5 cellular contexts compared by ENCODE assay signal in the genomic region with DNA sequence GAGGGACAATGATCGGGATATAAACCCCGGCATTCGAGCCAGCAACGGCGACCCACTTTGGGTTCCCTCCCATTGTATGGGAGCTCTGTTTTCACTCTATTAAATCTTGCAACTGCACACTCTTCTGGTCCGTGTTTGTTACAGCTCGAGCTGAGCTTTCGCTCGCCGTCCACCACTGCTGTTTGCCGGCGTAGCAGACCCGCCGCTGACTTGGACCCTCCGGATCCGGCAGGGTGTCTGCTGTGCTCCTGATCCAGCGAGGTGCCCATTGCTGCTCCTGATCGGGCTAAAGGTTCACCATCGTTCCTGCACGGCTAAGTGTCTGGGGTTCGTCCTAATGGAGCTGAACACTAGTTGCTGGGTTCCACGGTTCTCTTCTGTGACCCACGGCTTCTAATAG.
DNase-seq lines count a peak whose midpoint lies in the region; ATAC-seq and TF ChIP-seq lines count a peak whose summit lies in the region.
"Not testable (repeated sequence)": the region's sequence is repeated elsewhere in the genome, so short reads cannot be mapped to it uniquely, and the experiment has no call there.

No MANE protein-coding gene starts in this region.

- H3K4me1 Mint-ChIP-seq in chondrocyte (ENCODE audit: low read depth); natural killer cell treated with Interleukin-12 subunit alpha and Interleukin-12 subunit beta and Interleukin-15 and Interleukin-18, amount 100 ng/mL, for 72 hours (ENCODE audit: low read depth in 2 of 2): not testable (repeated sequence)

- TF ChIP-seq CTCF in chondrocyte (IDR thresholded peaks at IDR 0.05); right lobe of liver (IDR thresholded peaks at IDR 0.05); sigmoid colon (IDR thresholded peaks at IDR 0.05): not testable (repeated sequence)

- DNase-seq in chondrocyte (ENCODE audit: low spot score) (peak; percentile 55), cardiac septum (ENCODE audit: low spot score) (peak; percentile 36), right lobe of liver (peak in 2 of 3 donors; percentile 5 to 18), sigmoid colon (peak; percentile 40)
- DNase-seq in natural killer cell treated with Interleukin-12 subunit alpha and Interleukin-12 subunit beta and Interleukin-15 and Interleukin-18, amount 100 ng/mL, for 72 hours (ENCODE audit: low spot score), result peak; percentile 25

- ATAC-seq in right lobe of liver; natural killer cell treated with Interleukin-12 subunit alpha and Interleukin-12 subunit beta and Interleukin-15 and Interleukin-18, amount 100 ng/mL, for 72 hours: not testable (repeated sequence)

- H3K9me3 Mint-ChIP-seq in chondrocyte (ENCODE audit: low read depth), result peaks cover 44% of the 10 kb centered on the region
- H3K9me3 Mint-ChIP-seq in natural killer cell treated with Interleukin-12 subunit alpha and Interleukin-12 subunit beta and Interleukin-15 and Interleukin-18, amount 100 ng/mL, for 72 hours, result not testable (repeated sequence)

- 84% methylated on average over 16 of the region's 23 CpGs for WGBS in right lobe of liver (ENCODE audit: insufficient coverage, low coverage, low lambda C conversion rate, missing lambda C conversion rate)
- 87% methylated on average over 23 of the region's 23 CpGs for WGBS in sigmoid colon, 2 donors

- not testable (repeated sequence) for H3K36me3 Mint-ChIP-seq in chondrocyte (ENCODE audit: low read depth); natural killer cell treated with Interleukin-12 subunit alpha and Interleukin-12 subunit beta and Interleukin-15 and Interleukin-18, amount 100 ng/mL, for 72 hours

- not testable (repeated sequence) for H3K36me3 ChIP-seq in right lobe of liver, sigmoid colon

- H3K4me1 ChIP-seq in right lobe of liver, sigmoid colon: not testable (repeated sequence)

- H3K27me3 Mint-ChIP-seq in chondrocyte (ENCODE audit: low read depth); natural killer cell treated with Interleukin-12 subunit alpha and Interleukin-12 subunit beta and Interleukin-15 and Interleukin-18, amount 100 ng/mL, for 72 hours: not testable (repeated sequence)

- H3K4me3 Mint-ChIP-seq in chondrocyte (ENCODE audit: unreplicated experiment); natural killer cell treated with Interleukin-12 subunit alpha and Interleukin-12 subunit beta and Interleukin-15 and Interleukin-18, amount 100 ng/mL, for 72 hours: not testable (repeated sequence)

- H3K27me3 ChIP-seq in right lobe of liver, sigmoid colon: not testable (repeated sequence)

- not testable (repeated sequence) for TF ChIP-seq POLR2A in right lobe of liver (IDR thresholded peaks at IDR 0.05); sigmoid colon (IDR thresholded peaks at IDR 0.05)

- H3K27ac Mint-ChIP-seq in chondrocyte (ENCODE audit: unreplicated experiment); natural killer cell treated with Interleukin-12 subunit alpha and Interleukin-12 subunit beta and Interleukin-15 and Interleukin-18, amount 100 ng/mL, for 72 hours: not testable (repeated sequence)

- not testable (repeated sequence) for TF ChIP-seq EP300 in sigmoid colon (IDR thresholded peaks at IDR 0.05)

- not testable (repeated sequence) for H3K27ac ChIP-seq in right lobe of liver, sigmoid colon

- intact Hi-C loops in cardiac septum (cut with DNase I), result loop anchor here (10.0 kb wide), 1 partner anchor 162 kb away; no protein-coding TSS in a partner anchor
- intact Hi-C loops in right lobe of liver (cut with DNase I); sigmoid colon (cut with DNase I): not testable (repeated sequence)

- not testable (repeated sequence) for H3K4me3 ChIP-seq in right lobe of liver, sigmoid colon

- H3K9me3 ChIP-seq in right lobe of liver, sigmoid colon: not testable (repeated sequence)
